ENCODE assay signal across 20 cellular contexts in the genomic region with DNA sequence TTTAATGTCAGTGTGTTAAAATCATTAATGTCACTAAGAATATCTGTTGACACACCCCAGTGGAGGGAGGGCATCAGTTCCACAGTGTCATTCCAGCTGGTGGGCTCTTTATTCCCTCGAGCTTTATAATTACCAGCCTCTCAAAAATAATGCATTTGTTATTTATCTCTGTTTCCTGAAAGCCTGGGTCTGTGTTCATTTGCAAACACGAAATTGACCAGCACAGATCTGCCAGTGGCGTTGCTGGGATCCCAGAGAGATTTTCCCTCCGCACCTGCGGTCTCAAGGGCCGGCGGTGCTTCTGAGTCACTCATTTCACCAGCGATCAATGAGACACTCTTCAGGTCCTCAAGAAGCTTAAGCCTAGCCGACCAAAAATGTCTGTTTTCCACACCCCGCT. TPM values are rescaled to one million over a fixed set of nuclear protein-coding genes. Genes with fewer than 3 reads are reported as not detected.
A peak's percentile ranks its signal among the peaks of the same experiment; 100 is the strongest.
DNase-seq lines count a peak whose midpoint lies in the region; ATAC-seq and TF ChIP-seq lines count a peak whose summit lies in the region.
"Had no signal": no experiment of that assay in that cellular context is flagged by ENCODE, and none has a peak within 500 bp of the region (broad histone marks: within the 10 kb centered on the region; RNA-seq: fewer than 3 reads in every experiment).

No MANE protein-coding gene starts in this region.

- H2AFZ ChIP-seq in mesenchymal stem cell (ENCODE audit: low read depth, low read length) (no peak overlapping the region), smooth muscle cell (ENCODE audit: low read depth) (no peak overlapping the region)

- H3K9me3 ChIP-seq in mesenchymal stem cell (ENCODE audit: control insufficient read depth, low read length): no peaks in the 10 kb centered on the region
- no peaks in the 10 kb centered on the region for H3K9me3 ChIP-seq in smooth muscle cell (replicated peaks; ENCODE audit: low read depth)
- H3K9me3 ChIP-seq: right lobe of liver, testis had no signal

- no peaks in the 10 kb centered on the region for H3K36me3 ChIP-seq in mesenchymal stem cell (ENCODE audit: control insufficient read depth in 1 of 2, insufficient read depth in 2 of 2, low read depth in 1 of 2, low read length in 2 of 2)
- no peaks in the 10 kb centered on the region for H3K36me3 ChIP-seq in smooth muscle cell (ENCODE audit: low read depth)
- H3K36me3 ChIP-seq: right lobe of liver had no signal

- H4K8ac ChIP-seq in mesenchymal stem cell (ENCODE audit: low read length): no peak overlapping the region

- no peak overlapping the region for H2BK120ac ChIP-seq in mesenchymal stem cell (ENCODE audit: low read depth, low read length)

- no peak overlapping the region for H4K91ac ChIP-seq in mesenchymal stem cell (ENCODE audit: low read length)

- H3F3A ChIP-seq in smooth muscle cell (ENCODE audit: low read depth): peaks cover 10% of the 10 kb centered on the region

- no peak overlapping the region for H2BK12ac ChIP-seq in mesenchymal stem cell (ENCODE audit: low read length in 2 of 2)

- TF ChIP-seq CTCF in smooth muscle cell (IDR thresholded peaks at IDR 0.05; ENCODE audit: borderline replicate concordance, insufficient read depth, poor library complexity, severe bottlenecking): no peak

- H3K14ac ChIP-seq in mesenchymal stem cell (ENCODE audit: low read length in 2 of 2): no peak overlapping the region

- H3K9ac ChIP-seq in mesenchymal stem cell (ENCODE audit: low read length): no peak overlapping the region
- no peak overlapping the region for H3K9ac ChIP-seq in smooth muscle cell (ENCODE audit: low read depth)
- H3K9ac ChIP-seq: KMS-11 had no signal

- no peak overlapping the region for H3K4ac ChIP-seq in mesenchymal stem cell (ENCODE audit: low read depth in 1 of 2, low read length in 2 of 2)

- H3K27me3 ChIP-seq in mesenchymal stem cell (ENCODE audit: control insufficient read depth in 1 of 2, insufficient read depth in 1 of 2, low read length in 2 of 2) (no peaks in the 10 kb centered on the region), smooth muscle cell (ENCODE audit: low read depth) (no peaks in the 10 kb centered on the region)
- H3K27me3 ChIP-seq: right lobe of liver, testis had no signal

- 85% methylated on average over 10 of the region's 10 CpGs for whole genome bisulfite sequencing in mesenchymal stem cell
- 82% methylated on average over 10 of the region's 10 CpGs for WGBS in smooth muscle cell (ENCODE audit: low lambda C conversion rate)

- peak overlapping the region; percentile 14 for H2AK5ac ChIP-seq in mesenchymal stem cell (ENCODE audit: low read length, severe bottlenecking)

- no peak overlapping the region for H3K18ac ChIP-seq in mesenchymal stem cell (ENCODE audit: low read depth in 1 of 2, low read length in 2 of 2)

- no peak for ATAC-seq in GM19395 (IDR thresholded peaks at IDR 0.05; ENCODE audit: unreplicated experiment)
- ATAC-seq: esophagus mucosa; left lobe of liver; right lobe of liver; Right ventricle myocardium inferior; stimulated activated effector memory CD8-positive, alpha-beta T cell treated with anti-CD3 and anti-CD28 coated beads, Interleukin-12 subunit alpha, Interleukin-12 subunit beta, amount 100 ng/mL, for 72 hours had no signal

- no peaks in the 10 kb centered on the region for H3K79me2 ChIP-seq in smooth muscle cell (ENCODE audit: low read depth)

- H3K4me2 ChIP-seq in mesenchymal stem cell (ENCODE audit: low read length, poor library complexity, severe bottlenecking) (no peak overlapping the region), smooth muscle cell (no peak overlapping the region)
- H3K4me2 ChIP-seq: KMS-11 had no signal

- H3K4me3 ChIP-seq in mesenchymal stem cell (ENCODE audit: insufficient read depth in 1 of 2, low read depth in 1 of 2, low read length in 2 of 2) (no peak overlapping the region), smooth muscle cell (no peak overlapping the region)
- H3K4me3 ChIP-seq: right lobe of liver, testis had no signal

- H4K20me1 ChIP-seq in smooth muscle cell (ENCODE audit: low read depth): no peaks in the 10 kb centered on the region

- H3K27ac ChIP-seq in mesenchymal stem cell (ENCODE audit: low read length, poor library complexity, severe bottlenecking) (no peak overlapping the region), smooth muscle cell (ENCODE audit: low read depth) (no peak overlapping the region)
- H3K27ac ChIP-seq: KMS-11, right lobe of liver, testis had no signal

- peak; percentile 56 for DNase-seq in COLO668 (lab: John Stamatoyannopoulos, UW; ENCODE audit: unreplicated experiment)
- DNase-seq in NCI-H1417 (lab: John Stamatoyannopoulos, UW): peak; percentile 68 to 91 (median 71)
- DNase-seq in RPMI7951 (ENCODE audit: low read depth): peak; percentile 50
- DNase-seq in mesenchymal stem cell: no peak
- DNase-seq in smooth muscle cell (lab: John Stamatoyannopoulos, UW; ENCODE audit: unreplicated experiment): no peak
- no peak for DNase-seq in activated effector memory CD4-positive, alpha-beta T cell treated with Interleukin-2 at 50 U/mL for 16 hours
- DNase-seq in NK-92 (lab: John Stamatoyannopoulos, UW; ENCODE audit: unreplicated experiment): no peak
- DNase-seq: activated gamma-delta T cell treated with Interleukin-2 at 50 U/mL for 16 hours; amygdala; central memory CD4-positive, alpha-beta T cell; HFFc6; NCI-H1048; right lobe of liver; testis had no signal

- no peak overlapping the region for H3K23ac ChIP-seq in mesenchymal stem cell (ENCODE audit: low read length in 2 of 2)

- H2BK5ac ChIP-seq in mesenchymal stem cell (ENCODE audit: low read depth, low read length, poor library complexity, severe bottlenecking): no peak overlapping the region

- no peak overlapping the region for H2BK15ac ChIP-seq in mesenchymal stem cell (ENCODE audit: low read depth, poor library complexity, severe bottlenecking)

- peaks cover 10% of the 10 kb centered on the region for H3K79me1 ChIP-seq in mesenchymal stem cell (replicated peaks; ENCODE audit: low read length, poor library complexity, severe bottlenecking)

- H3K4me1 ChIP-seq in mesenchymal stem cell (ENCODE audit: control insufficient read depth, insufficient read depth, low read depth, low read length) (peaks cover 34% of the 10 kb centered on the region), smooth muscle cell (ENCODE audit: low read depth) (peaks cover 19% of the 10 kb centered on the region)

RNA-seq across cellular contexts. Expression of a gene that starts 5.7 kb away (rescaled TPM):
- total RNA-seq in RPMI7951 (2014; rRNA removed; shearing (Covaris generic)): 70.8 and 96.6 TPM in 2 replicates
- 50.3 TPM for polyA plus RNA-seq in mesenchymal stem cell (2013, experiment 1 of 2)
- 48.3 TPM for polyA plus RNA-seq in mesenchymal stem cell (2013, experiment 2 of 2)
- 31.8 and 44.4 TPM in 2 replicates for total RNA-seq in smooth muscle cell
- 39.4 and 43.3 TPM in 2 replicates for polyA plus RNA-seq in smooth muscle cell

RNA-seq across cellular contexts. Expression of a gene that starts 46.7 kb away (rescaled TPM):
- 29.3 and 32.4 TPM in 2 replicates for total RNA-seq in RPMI7951 (2014; rRNA removed; shearing (Covaris generic))
- polyA plus RNA-seq in mesenchymal stem cell (2013, experiment 1 of 2): 29.8 TPM
- polyA plus RNA-seq in mesenchymal stem cell (2013, experiment 2 of 2): 27.3 TPM
- 12.6 and 30.1 TPM in 2 replicates for total RNA-seq in smooth muscle cell
- polyA plus RNA-seq in smooth muscle cell: 19.9 and 34.0 TPM in 2 replicates

Comparison
In these comparisons a context has a peak if more than half of its experiments do, and no peak if none do; other contexts are left out.
1. DNase-seq: peak in COLO668 (single experiment), NCI-H1417 (3 of 3) and RPMI7951 (single experiment); none in mesenchymal stem cell (single experiment), smooth muscle cell (single experiment), activated effector memory CD4-positive, alpha-beta T cell treated with Interleukin-2 at 50 U/mL for 16 hours (single experiment) and NK-92 (single experiment).